In the genomic region with DNA sequence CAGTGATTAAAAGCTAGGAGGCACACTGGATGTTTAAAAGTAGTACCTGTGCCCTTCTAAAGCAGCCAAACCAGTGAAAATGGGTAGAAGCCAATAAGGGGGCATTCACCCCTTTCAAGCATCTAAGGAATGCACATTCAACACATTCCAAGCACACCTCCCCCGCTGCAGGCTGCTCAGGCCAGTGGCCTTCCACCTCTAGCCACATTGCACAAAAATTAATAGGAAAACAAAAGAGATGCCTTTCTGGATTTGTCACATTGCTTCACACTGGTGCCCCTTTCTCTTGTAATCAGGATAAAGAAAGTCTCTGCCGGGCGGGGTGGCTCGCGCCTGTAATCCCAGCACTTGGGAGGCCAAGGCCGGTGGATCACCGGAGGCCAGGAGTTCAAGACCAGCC, we compare ENCODE assay signal across 15 cellular contexts.
DNase-seq lines count a peak whose midpoint lies in the region; ATAC-seq, FAIRE-seq and TF ChIP-seq lines count a peak whose summit lies in the region.
"Had no signal": no experiment of that assay in that cellular context is flagged by ENCODE, and none has a peak within 500 bp of the region (broad histone marks: within the 10 kb centered on the region; RNA-seq: fewer than 3 reads in every experiment).

No MANE protein-coding gene starts in this region.

- H3K9ac ChIP-seq in astrocyte (ENCODE audit: low read length) (no peak overlapping the region), skeletal muscle satellite cell (ENCODE audit: low read depth, low read length) (no peak overlapping the region)

- TF ChIP-seq CTCF in HFFc6 (IDR thresholded peaks at IDR 0.05): no peak
- TF ChIP-seq CTCF in astrocyte (IDR thresholded peaks at IDR 0.05; ENCODE audit: insufficient read depth, low read depth, low read length): no peak
- TF ChIP-seq CTCF in kidney epithelial cell (IDR thresholded peaks at IDR 0.05; ENCODE audit: insufficient read depth, low read length, poor library complexity, severe bottlenecking): no peak

- H3K4me3 ChIP-seq in astrocyte (ENCODE audit: insufficient read depth, low read depth, low read length) (no peak overlapping the region), kidney epithelial cell (ENCODE audit: low read depth, low read length) (no peak overlapping the region), skeletal muscle satellite cell (ENCODE audit: low read length) (no peak overlapping the region)

- H3K9me3 Mint-ChIP-seq in HFFc6 (no peaks in the 10 kb centered on the region), astrocyte (ENCODE audit: unreplicated experiment) (no peaks in the 10 kb centered on the region)
- H3K9me3 Mint-ChIP-seq: activated CD4-positive, alpha-beta T cell treated with anti-CD3 and anti-CD28 coated beads, Interleukin-2, amount 10 ng/mL, durations not matched to agents 7 days and 5 days had no signal

- no peaks in the 10 kb centered on the region for H3K36me3 Mint-ChIP-seq in HFFc6 (ENCODE audit: low read depth)
- H3K36me3 Mint-ChIP-seq in astrocyte (ENCODE audit: low read depth, unreplicated experiment): no peaks in the 10 kb centered on the region
- H3K36me3 Mint-ChIP-seq: activated naive CD8-positive, alpha-beta T cell; memory B cell had no signal

- H2AFZ ChIP-seq in astrocyte (ENCODE audit: low read depth, low read length): no peak overlapping the region

- H3K27me3 Mint-ChIP-seq in HFFc6 (ENCODE audit: insufficient read depth): no peaks in the 10 kb centered on the region
- no peaks in the 10 kb centered on the region for H3K27me3 Mint-ChIP-seq in astrocyte (ENCODE audit: low read depth, unreplicated experiment)
- H3K27me3 Mint-ChIP-seq: activated CD4-positive, alpha-beta T cell treated with anti-CD3 and anti-CD28 coated beads, Interleukin-2, amount 10 ng/mL, durations not matched to agents 7 days and 5 days; activated naive CD8-positive, alpha-beta T cell; memory B cell had no signal

- ATAC-seq in GM21737 (IDR thresholded peaks at IDR 0.05; ENCODE audit: unreplicated experiment): no peak

- FAIRE-seq in astrocyte (lab: Jason Lieb, UNC) (no peak), frontal cortex (lab: Jason Lieb, UNC) (no peak)

- H3K27ac Mint-ChIP-seq in HFFc6 (peak overlapping the region; percentile 73), astrocyte (ENCODE audit: unreplicated experiment) (peak overlapping the region; percentile 89)
- H3K27ac Mint-ChIP-seq: activated CD4-positive, alpha-beta T cell treated with anti-CD3 and anti-CD28 coated beads, Interleukin-2, amount 10 ng/mL, durations not matched to agents 7 days and 5 days; activated naive CD8-positive, alpha-beta T cell; memory B cell had no signal

- no peaks in the 10 kb centered on the region for H3K79me2 ChIP-seq in astrocyte (ENCODE audit: insufficient read depth, low read length)

- peaks cover 8% of the 10 kb centered on the region for H3K4me1 ChIP-seq in astrocyte (ENCODE audit: insufficient read depth, low read length)
- peaks cover 12% of the 10 kb centered on the region for H3K4me1 ChIP-seq in skeletal muscle satellite cell (ENCODE audit: control insufficient read depth, insufficient read depth, low read length)

- no peak overlapping the region for H3K4me3 Mint-ChIP-seq in HFFc6
- no peak overlapping the region for H3K4me3 Mint-ChIP-seq in astrocyte (ENCODE audit: unreplicated experiment)
- H3K4me3 Mint-ChIP-seq: activated CD4-positive, alpha-beta T cell treated with anti-CD3 and anti-CD28 coated beads, Interleukin-2, amount 10 ng/mL, durations not matched to agents 7 days and 5 days; activated naive CD8-positive, alpha-beta T cell; memory B cell had no signal

- H3K9me3 ChIP-seq in astrocyte (ENCODE audit: insufficient read depth, low read depth, low read length): no peaks in the 10 kb centered on the region
- no peaks in the 10 kb centered on the region for H3K9me3 ChIP-seq in skeletal muscle satellite cell (replicated peaks; ENCODE audit: low read length)

- H4K20me1 ChIP-seq in astrocyte (ENCODE audit: insufficient read depth, low read length): no peaks in the 10 kb centered on the region

- DNase-seq in HFFc6: peak; percentile 17
- peak; percentile 68 for DNase-seq in astrocyte (ENCODE audit: low read depth)
- peak; percentile 63 for DNase-seq in kidney epithelial cell (ENCODE audit: low read depth)
- DNase-seq in NCI-H1694 (lab: John Stamatoyannopoulos, UW): no peak
- DNase-seq in D341Med (ENCODE audit: low spot score): no peak
- DNase-seq in frontal cortex (ENCODE audit: low spot score in 2 of 2): no peak
- DNase-seq: activated CD4-positive, alpha-beta T cell treated with anti-CD3 and anti-CD28 coated beads, Interleukin-2, amount 10 ng/mL, durations not matched to agents 7 days and 5 days; DND-41; SHP77 treated with DMSO at 0.1 percent for 48 hours; stimulated activated naive CD4-positive, alpha-beta T cell had no signal

- H3K4me2 ChIP-seq in astrocyte (ENCODE audit: low read length) (peak overlapping the region; percentile 37), skeletal muscle satellite cell (ENCODE audit: low read length) (peak overlapping the region; percentile 3)

- H3K27ac ChIP-seq in astrocyte (ENCODE audit: low read depth, low read length): peak overlapping the region; percentile 21
- H3K27ac ChIP-seq: HL-60 had no signal

- H3K4me1 Mint-ChIP-seq in HFFc6 (ENCODE audit: low read depth) (peaks cover 39% of the 10 kb centered on the region), astrocyte (ENCODE audit: low read depth, unreplicated experiment) (peaks cover 14% of the 10 kb centered on the region)
- H3K4me1 Mint-ChIP-seq: activated CD4-positive, alpha-beta T cell treated with anti-CD3 and anti-CD28 coated beads, Interleukin-2, amount 10 ng/mL, durations not matched to agents 7 days and 5 days; memory B cell had no signal

- H3K36me3 ChIP-seq in astrocyte (ENCODE audit: insufficient read depth, low read length): no peaks in the 10 kb centered on the region
- H3K36me3 ChIP-seq in kidney epithelial cell (ENCODE audit: control insufficient read depth, insufficient read depth, low read length): no peaks in the 10 kb centered on the region
- no peaks in the 10 kb centered on the region for H3K36me3 ChIP-seq in skeletal muscle satellite cell (ENCODE audit: insufficient read depth, low read length)

- no peaks in the 10 kb centered on the region for H3K27me3 ChIP-seq in astrocyte (ENCODE audit: insufficient read depth, low read length)
- no peaks in the 10 kb centered on the region for H3K27me3 ChIP-seq in kidney epithelial cell (ENCODE audit: control insufficient read depth, insufficient read depth, low read length)
- no peaks in the 10 kb centered on the region for H3K27me3 ChIP-seq in skeletal muscle satellite cell (ENCODE audit: control insufficient read depth, insufficient read depth, low read length)

Comparison
In these comparisons a context has a peak if more than half of its experiments do, and no peak if none do; other contexts are left out.
1. DNase-seq: peak in HFFc6 (single experiment), astrocyte (single experiment) and kidney epithelial cell (single experiment); none in NCI-H1694 (single experiment), D341Med (single experiment) and frontal cortex (0 of 2).